ENCODE assay signal across 1 cellular context in the genomic region with DNA sequence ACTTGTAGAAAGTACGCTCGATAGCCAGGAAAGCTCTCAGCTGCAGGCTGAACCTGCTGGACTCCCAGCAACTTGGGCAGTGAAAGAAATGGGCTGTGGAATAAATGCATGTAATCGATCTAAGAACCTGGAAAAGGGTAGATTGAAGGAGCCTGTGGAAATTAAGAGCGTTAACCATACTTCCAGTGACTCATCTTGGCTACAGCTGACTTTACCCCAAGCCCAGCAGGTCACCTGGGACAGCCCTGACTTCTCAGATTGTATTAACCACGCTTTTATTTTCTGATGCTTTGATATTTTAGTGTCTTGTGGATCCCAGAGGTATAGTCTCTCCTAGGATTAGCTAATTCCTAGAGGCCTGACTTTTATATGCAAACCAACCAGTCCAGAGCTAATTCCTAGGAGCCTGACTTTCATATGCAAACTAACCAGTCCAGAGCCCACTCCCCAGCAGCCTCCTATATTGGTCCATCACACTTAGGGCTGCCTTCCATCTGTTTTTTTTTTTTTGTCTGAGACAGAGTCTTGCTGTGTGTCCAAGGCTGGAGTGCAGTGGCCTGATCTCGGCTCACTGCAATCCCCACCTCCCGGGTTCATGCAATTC.
TF ChIP-seq lines count a peak whose summit lies in the region.

No MANE protein-coding gene starts in this region.

TF ChIP-seq in HCT116, 20 proteins besides CTCF, POLR2A, EP300 and RAD21 (continued from another document):
- TF ChIP-seq, protein P1, sequence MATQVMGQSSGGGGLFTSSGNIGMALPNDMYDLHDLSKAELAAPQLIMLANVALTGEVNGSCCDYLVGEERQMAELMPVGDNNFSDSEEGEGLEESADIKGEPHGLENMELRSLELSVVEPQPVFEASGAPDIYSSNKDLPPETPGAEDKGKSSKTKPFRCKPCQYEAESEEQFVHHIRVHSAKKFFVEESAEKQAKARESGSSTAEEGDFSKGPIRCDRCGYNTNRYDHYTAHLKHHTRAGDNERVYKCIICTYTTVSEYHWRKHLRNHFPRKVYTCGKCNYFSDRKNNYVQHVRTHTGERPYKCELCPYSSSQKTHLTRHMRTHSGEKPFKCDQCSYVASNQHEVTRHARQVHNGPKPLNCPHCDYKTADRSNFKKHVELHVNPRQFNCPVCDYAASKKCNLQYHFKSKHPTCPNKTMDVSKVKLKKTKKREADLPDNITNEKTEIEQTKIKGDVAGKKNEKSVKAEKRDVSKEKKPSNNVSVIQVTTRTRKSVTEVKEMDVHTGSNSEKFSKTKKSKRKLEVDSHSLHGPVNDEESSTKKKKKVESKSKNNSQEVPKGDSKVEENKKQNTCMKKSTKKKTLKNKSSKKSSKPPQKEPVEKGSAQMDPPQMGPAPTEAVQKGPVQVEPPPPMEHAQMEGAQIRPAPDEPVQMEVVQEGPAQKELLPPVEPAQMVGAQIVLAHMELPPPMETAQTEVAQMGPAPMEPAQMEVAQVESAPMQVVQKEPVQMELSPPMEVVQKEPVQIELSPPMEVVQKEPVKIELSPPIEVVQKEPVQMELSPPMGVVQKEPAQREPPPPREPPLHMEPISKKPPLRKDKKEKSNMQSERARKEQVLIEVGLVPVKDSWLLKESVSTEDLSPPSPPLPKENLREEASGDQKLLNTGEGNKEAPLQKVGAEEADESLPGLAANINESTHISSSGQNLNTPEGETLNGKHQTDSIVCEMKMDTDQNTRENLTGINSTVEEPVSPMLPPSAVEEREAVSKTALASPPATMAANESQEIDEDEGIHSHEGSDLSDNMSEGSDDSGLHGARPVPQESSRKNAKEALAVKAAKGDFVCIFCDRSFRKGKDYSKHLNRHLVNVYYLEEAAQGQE (IDR thresholded peaks at IDR 0.05; ENCODE audit: low read depth): no peak
- no peak for TF ChIP-seq SP1 (IDR thresholded peaks at IDR 0.05; ENCODE audit: low read depth)
- TF ChIP-seq JUND (IDR thresholded peaks at IDR 0.05): peak; percentile 15; the same call in 1 of the 2 replicates
- TF ChIP-seq, protein P2, sequence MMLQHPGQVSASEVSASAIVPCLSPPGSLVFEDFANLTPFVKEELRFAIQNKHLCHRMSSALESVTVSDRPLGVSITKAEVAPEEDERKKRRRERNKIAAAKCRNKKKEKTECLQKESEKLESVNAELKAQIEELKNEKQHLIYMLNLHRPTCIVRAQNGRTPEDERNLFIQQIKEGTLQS (IDR thresholded peaks at IDR 0.05): no peak
- no peak for TF ChIP-seq EZH2 (IDR thresholded peaks at IDR 0.05)
